ENCODE assay signal across 9 cellular contexts in genomic region chr13:21676611-21677021, GRCh38. TPM values are rescaled to one million over a fixed set of nuclear protein-coding genes. Genes with fewer than 3 reads are reported as not detected.
DNase-seq lines count a peak whose midpoint lies in the region; ATAC-seq and TF ChIP-seq lines count a peak whose summit lies in the region.
"Had no signal": no experiment of that assay in that cellular context is flagged by ENCODE, and none has a peak within 500 bp of the region (broad histone marks: within the 10 kb centered on the region; RNA-seq: fewer than 3 reads in every experiment).

No MANE protein-coding gene starts in this region.

- H3K4me3 ChIP-seq in SK-N-SH (ENCODE audit: low read depth in 2 of 2, low read length in 1 of 2) (no peak overlapping the region), Loucy (ENCODE audit: low read length, poor library complexity, severe bottlenecking) (no peak overlapping the region), psoas muscle (no peak overlapping the region), foreskin fibroblast (ENCODE audit: low read depth in 1 of 2, low read length in 2 of 2) (no peak overlapping the region)

- peaks cover 65% of the 10 kb centered on the region for H3K27me3 ChIP-seq in SK-N-SH (ENCODE audit: insufficient read depth)
- no peaks in the 10 kb centered on the region for H3K27me3 ChIP-seq in Loucy (ENCODE audit: insufficient read depth, low read length, poor library complexity, severe bottlenecking)
- H3K27me3 ChIP-seq in psoas muscle (ENCODE audit: insufficient read depth in 3 of 3, low read length in 2 of 3), result peaks cover 0 to 47% (median 8%) of the 10 kb centered on the region in 3 donors

- peaks cover 3% of the 10 kb centered on the region for H3F3A ChIP-seq in SK-N-SH (replicated peaks; ENCODE audit: insufficient read depth)
- no peaks in the 10 kb centered on the region for H3F3A ChIP-seq in Loucy (ENCODE audit: low read depth)

- H2AFZ ChIP-seq in SK-N-SH (ENCODE audit: low read depth) (no peak overlapping the region), Loucy (ENCODE audit: low read length) (no peak overlapping the region)

- no peak for TF ChIP-seq RAD21 in SK-N-SH (IDR thresholded peaks at IDR 0.05; ENCODE audit: low read length)

- H3K4me2 ChIP-seq in SK-N-SH (no peak overlapping the region), Loucy (ENCODE audit: low read depth, low read length, poor library complexity, severe bottlenecking) (no peak overlapping the region)

- CTCF ChIA-PET in SK-N-SH (lab: Yijun Ruan, JAX), result no interaction called here

- no peak overlapping the region for H3K27ac ChIP-seq in SK-N-SH (ENCODE audit: low read depth in 2 of 2, low read length in 1 of 2)
- H3K27ac ChIP-seq in psoas muscle, result peak overlapping the region; percentile 60

- H3K9me2 ChIP-seq in SK-N-SH (no peaks in the 10 kb centered on the region), Loucy (replicated peaks; ENCODE audit: low read depth, low read length) (no peaks in the 10 kb centered on the region)

- DNase-seq in SK-N-SH, result peak; percentile 11
- DNase-seq in cerebellar cortex (ENCODE audit: low spot score), result peak; percentile 84
- peak in 1 of 2 donors; percentile 24 for DNase-seq in psoas muscle
- DNase-seq in activated effector memory CD4-positive, alpha-beta T cell treated with anti-CD3 and anti-CD28 coated beads, Interleukin-2, amount 50 U/mL, for 16 hours, result no peak
- no peak for DNase-seq in foreskin fibroblast
- DNase-seq: AML-193 had no signal

- H3K9ac ChIP-seq in SK-N-SH (no peak overlapping the region), Loucy (ENCODE audit: low read depth, low read length, poor library complexity, severe bottlenecking) (no peak overlapping the region)

- H4K20me1 ChIP-seq in SK-N-SH (ENCODE audit: insufficient read depth) (no peaks in the 10 kb centered on the region), Loucy (ENCODE audit: insufficient read depth, low read length, poor library complexity, severe bottlenecking) (no peaks in the 10 kb centered on the region)

- H3K79me2 ChIP-seq in SK-N-SH (ENCODE audit: insufficient read depth) (no peaks in the 10 kb centered on the region), Loucy (ENCODE audit: insufficient read depth, low read length) (peaks cover 2% of the 10 kb centered on the region; the same call in 1 of the 2 replicates)

- TF ChIP-seq CTCF in SK-N-SH (IDR thresholded peaks at IDR 0.05) (no peak; the same call in 1 of the 2 replicates), Loucy (conservative IDR thresholded peaks at IDR 0.05; ENCODE audit: low read length) (peak; percentile 47), psoas muscle (IDR thresholded peaks at IDR 0.05) (no peak), foreskin fibroblast (IDR thresholded peaks at IDR 0.05; ENCODE audit: low read depth, low read length) (no peak)

- H3K9me3 ChIP-seq in SK-N-SH, result no peaks in the 10 kb centered on the region
- H3K9me3 ChIP-seq in Loucy (ENCODE audit: insufficient read depth, low read depth, low read length), result no peaks in the 10 kb centered on the region
- H3K9me3 ChIP-seq in psoas muscle, result no peaks in the 10 kb centered on the region

- no peak for ATAC-seq in SK-N-SH treated with all-trans-retinoic acid at 6 μM for 48 hours
- no peak for ATAC-seq in psoas muscle
- no peak for ATAC-seq in GM19395 (IDR thresholded peaks at IDR 0.05; ENCODE audit: unreplicated experiment)

- no peaks in the 10 kb centered on the region for H3K36me3 ChIP-seq in SK-N-SH (replicated peaks in 1 of 2; ENCODE audit: control insufficient read depth in 1 of 2, insufficient read depth in 2 of 2, low read length in 1 of 2)
- no peaks in the 10 kb centered on the region for H3K36me3 ChIP-seq in Loucy (ENCODE audit: insufficient read depth, low read length)
- no peaks in the 10 kb centered on the region for H3K36me3 ChIP-seq in psoas muscle (ENCODE audit: insufficient read depth in 1 of 2, low read depth in 1 of 2)

- TF ChIP-seq EP300 in SK-N-SH (IDR thresholded peaks at IDR 0.05; ENCODE audit: borderline replicate concordance in 1 of 2, low read depth in 1 of 2, low read length in 1 of 2), result no peak

- intact Hi-C loops in psoas muscle (cut with DNase I), result no loop called here

- POLR2A ChIA-PET in SK-N-SH (lab: Yijun Ruan, JAX), result no interaction called here

- peaks cover 3% of the 10 kb centered on the region in 2 experiments; a peak in 1 of 4 replicates for H3K4me1 ChIP-seq in SK-N-SH (ENCODE audit: control insufficient read depth in 1 of 2, insufficient read depth in 2 of 2, low read depth in 1 of 2, low read length in 1 of 2)
- peaks cover 7% of the 10 kb centered on the region for H3K4me1 ChIP-seq in Loucy (ENCODE audit: insufficient read depth, low read length, poor library complexity, severe bottlenecking)
- H3K4me1 ChIP-seq in psoas muscle, result peaks cover 9% of the 10 kb centered on the region

- WGBS in SK-N-SH (ENCODE audit: low lambda C conversion rate), result 29% methylated on average over 5 of the region's 6 CpGs
- WGBS in psoas muscle, 3 donors, result 63 to 74% (median 64%) methylated on average over 6 of the region's 6 CpGs

TF ChIP-seq in SK-N-SH, 30 proteins besides CTCF, POLR2A, EP300 and RAD21 (continues in another document):
- TF ChIP-seq JUND (IDR thresholded peaks at IDR 0.05), result no peak
- no peak for TF ChIP-seq NFIC (IDR thresholded peaks at IDR 0.05; ENCODE audit: borderline replicate concordance)
- no peak for TF ChIP-seq RXRA (IDR thresholded peaks at IDR 0.05; ENCODE audit: borderline replicate concordance, low read depth)
- no peak for TF ChIP-seq POLR2AphosphoS5 (IDR thresholded peaks at IDR 0.05; ENCODE audit: low read depth, low read length)
- TF ChIP-seq, protein P1, sequence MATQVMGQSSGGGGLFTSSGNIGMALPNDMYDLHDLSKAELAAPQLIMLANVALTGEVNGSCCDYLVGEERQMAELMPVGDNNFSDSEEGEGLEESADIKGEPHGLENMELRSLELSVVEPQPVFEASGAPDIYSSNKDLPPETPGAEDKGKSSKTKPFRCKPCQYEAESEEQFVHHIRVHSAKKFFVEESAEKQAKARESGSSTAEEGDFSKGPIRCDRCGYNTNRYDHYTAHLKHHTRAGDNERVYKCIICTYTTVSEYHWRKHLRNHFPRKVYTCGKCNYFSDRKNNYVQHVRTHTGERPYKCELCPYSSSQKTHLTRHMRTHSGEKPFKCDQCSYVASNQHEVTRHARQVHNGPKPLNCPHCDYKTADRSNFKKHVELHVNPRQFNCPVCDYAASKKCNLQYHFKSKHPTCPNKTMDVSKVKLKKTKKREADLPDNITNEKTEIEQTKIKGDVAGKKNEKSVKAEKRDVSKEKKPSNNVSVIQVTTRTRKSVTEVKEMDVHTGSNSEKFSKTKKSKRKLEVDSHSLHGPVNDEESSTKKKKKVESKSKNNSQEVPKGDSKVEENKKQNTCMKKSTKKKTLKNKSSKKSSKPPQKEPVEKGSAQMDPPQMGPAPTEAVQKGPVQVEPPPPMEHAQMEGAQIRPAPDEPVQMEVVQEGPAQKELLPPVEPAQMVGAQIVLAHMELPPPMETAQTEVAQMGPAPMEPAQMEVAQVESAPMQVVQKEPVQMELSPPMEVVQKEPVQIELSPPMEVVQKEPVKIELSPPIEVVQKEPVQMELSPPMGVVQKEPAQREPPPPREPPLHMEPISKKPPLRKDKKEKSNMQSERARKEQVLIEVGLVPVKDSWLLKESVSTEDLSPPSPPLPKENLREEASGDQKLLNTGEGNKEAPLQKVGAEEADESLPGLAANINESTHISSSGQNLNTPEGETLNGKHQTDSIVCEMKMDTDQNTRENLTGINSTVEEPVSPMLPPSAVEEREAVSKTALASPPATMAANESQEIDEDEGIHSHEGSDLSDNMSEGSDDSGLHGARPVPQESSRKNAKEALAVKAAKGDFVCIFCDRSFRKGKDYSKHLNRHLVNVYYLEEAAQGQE (IDR thresholded peaks at IDR 0.05; ENCODE audit: low read depth, low read length), result no peak
- no peak for TF ChIP-seq FOSL2 (IDR thresholded peaks at IDR 0.05; ENCODE audit: borderline replicate concordance, low read depth)
- no peak for TF ChIP-seq TAF1 (IDR thresholded peaks at IDR 0.05; ENCODE audit: borderline replicate concordance, low read depth, low read length)

TF ChIP-seq in SK-N-SH treated with all-trans-retinoic acid at 6 μM for 48 hours, 23 proteins besides CTCF, POLR2A, EP300 and RAD21 (continues in another document):
- TF ChIP-seq BACH2 (CRISPR knock-in tag; IDR thresholded peaks at IDR 0.05; ENCODE audit: borderline replicate concordance), result no peak
- no peak for TF ChIP-seq PPARA (CRISPR knock-in tag; IDR thresholded peaks at IDR 0.05; ENCODE audit: borderline replicate concordance)
- no peak for TF ChIP-seq TOX (CRISPR knock-in tag; IDR thresholded peaks at IDR 0.05; ENCODE audit: borderline replicate concordance)
- no peak for TF ChIP-seq PATZ1 (CRISPR knock-in tag; IDR thresholded peaks at IDR 0.05; ENCODE audit: borderline replicate concordance)
- TF ChIP-seq ZNF565 (CRISPR knock-in tag; conservative IDR thresholded peaks at IDR 0.05; ENCODE audit: low read depth), result no peak
- no peak for TF ChIP-seq ARNTL (CRISPR knock-in tag; IDR thresholded peaks at IDR 0.05; ENCODE audit: borderline replicate concordance, low read depth)
- no peak for TF ChIP-seq ZFP3 (CRISPR knock-in tag; IDR thresholded peaks at IDR 0.05)

RNA-seq across cellular contexts. Expression of gene FGF9, which starts 5.7 kb away (rescaled TPM):
- polyA plus RNA-seq in SK-N-SH (2012; rRNA removed), result not detected in 2 replicates
- not detected in 2 replicates for polyA plus RNA-seq in SK-N-SH (2012; cell fraction: cytosol; rRNA removed)
- not detected in 2 replicates for polyA plus RNA-seq in SK-N-SH (2012; cell fraction: nucleus; rRNA removed)
- total RNA-seq in psoas muscle, result 1 to 10 TPM; 1.2 to 1.7 (median 1.6) TPM
- under 1 TPM; 0.69 to 1.00 (median 0.72) TPM for polyA plus RNA-seq in psoas muscle

Comparison
In these comparisons a context has a peak if more than half of its experiments do, and no peak if none do; other contexts are left out.
1. DNase-seq: peak in SK-N-SH (single experiment) and cerebellar cortex (single experiment); none in activated effector memory CD4-positive, alpha-beta T cell treated with anti-CD3 and anti-CD28 coated beads, Interleukin-2, amount 50 U/mL, for 16 hours (single experiment) and foreskin fibroblast (0 of 2).